9 cellular contexts compared by ENCODE assay signal in genomic region chr11:113873241-113873626, GRCh38. TPM values are rescaled to one million over a fixed set of nuclear protein-coding genes. Genes with fewer than 3 reads are reported as not detected.
DNase-seq lines count a peak whose midpoint lies in the region; ATAC-seq lines count a peak whose summit lies in the region.
"Had no signal": no experiment of that assay in that cellular context is flagged by ENCODE, and none has a peak within 500 bp of the region (broad histone marks: within the 10 kb centered on the region; RNA-seq: fewer than 3 reads in every experiment).

No MANE protein-coding gene starts in this region.

- peaks cover 4% of the 10 kb centered on the region for H3K36me3 Mint-ChIP-seq in CD4-positive, CD25-positive, alpha-beta regulatory T cell
- peaks cover 6% of the 10 kb centered on the region for H3K36me3 Mint-ChIP-seq in IgD-negative memory B cell

- peaks cover 8 to 64% (median 51%) of the 10 kb centered on the region in 4 donors for H3K4me1 Mint-ChIP-seq in CD4-positive, CD25-positive, alpha-beta regulatory T cell
- H3K4me1 Mint-ChIP-seq in IgD-negative memory B cell, result peaks cover 49 to 59% (median 52%) of the 10 kb centered on the region in 3 donors

- no peaks in the 10 kb centered on the region for H3K27me3 ChIP-seq in CD4-positive, CD25-positive, alpha-beta regulatory T cell (ENCODE audit: control insufficient read depth, insufficient read depth, low read length)

- H3K4me3 ChIP-seq in CD4-positive, CD25-positive, alpha-beta regulatory T cell (ENCODE audit: low read depth, low read length), result peak overlapping the region; percentile 35
- H3K4me3 ChIP-seq in mesodermal cell (ENCODE audit: extremely low read depth, insufficient read depth, low read length, poor library complexity, severe bottlenecking), result peak overlapping the region; percentile 11

- peak overlapping the region in 2 of 3 donors; percentile 60 to 64 for H3K27ac Mint-ChIP-seq in CD4-positive, CD25-positive, alpha-beta regulatory T cell
- H3K27ac Mint-ChIP-seq in IgD-negative memory B cell, result peak overlapping the region in 2 of 3 donors; percentile 16 to 41

- no peaks in the 10 kb centered on the region for H3K9me3 Mint-ChIP-seq in CD4-positive, CD25-positive, alpha-beta regulatory T cell
- peaks cover 0 to 2% (median 0%) of the 10 kb centered on the region in 3 donors for H3K9me3 Mint-ChIP-seq in IgD-negative memory B cell

- H3K4me1 ChIP-seq in CD4-positive, CD25-positive, alpha-beta regulatory T cell (ENCODE audit: control insufficient read depth, insufficient read depth, low read length, poor library complexity, severe bottlenecking), result peaks cover 17% of the 10 kb centered on the region
- H3K4me1 ChIP-seq in mesodermal cell (ENCODE audit: control insufficient read depth, insufficient read depth, low read length, poor library complexity, severe bottlenecking), result peaks cover 9% of the 10 kb centered on the region

- H3K36me3 ChIP-seq in CD4-positive, CD25-positive, alpha-beta regulatory T cell (ENCODE audit: control insufficient read depth, insufficient read depth, low read length), result no peaks in the 10 kb centered on the region
- H3K36me3 ChIP-seq in mesodermal cell (ENCODE audit: control insufficient read depth, insufficient read depth, low read length), result peaks cover 12% of the 10 kb centered on the region

- H3K4me3 Mint-ChIP-seq in CD4-positive, CD25-positive, alpha-beta regulatory T cell, result peak overlapping the region; percentile 51 to 99 (median 92)
- peak overlapping the region; percentile 79 to 99 (median 96) for H3K4me3 Mint-ChIP-seq in IgD-negative memory B cell

- WGBS in mesodermal cell (ENCODE audit: insufficient coverage in 2 of 2), 2 experiments, result 20 to 38% methylated on average over 4 of the region's 5 CpGs

- no peak overlapping the region for H3K27ac ChIP-seq in CD4-positive, CD25-positive, alpha-beta regulatory T cell (ENCODE audit: insufficient read depth, low read length, poor library complexity, severe bottlenecking)
- H3K27ac ChIP-seq in mesodermal cell (ENCODE audit: low read depth, low read length, severe bottlenecking), result no peak overlapping the region

- H3K27me3 Mint-ChIP-seq in CD4-positive, CD25-positive, alpha-beta regulatory T cell, result peaks cover under 1% of the 10 kb centered on the region
- H3K27me3 Mint-ChIP-seq in IgD-negative memory B cell, result no peaks in the 10 kb centered on the region

- no peak for ATAC-seq in CD4-positive, CD25-positive, alpha-beta regulatory T cell (ENCODE audit: low read depth in 2 of 2)
- no peak for ATAC-seq in HG02588 (IDR thresholded peaks at IDR 0.05; ENCODE audit: unreplicated experiment)

- DNase-seq in CD4-positive, CD25-positive, alpha-beta regulatory T cell, result no peak
- DNase-seq in cerebellar cortex (ENCODE audit: low spot score) (peak; percentile 89), NCI-H2081 (lab: John Stamatoyannopoulos, UW) (no peak), COLO668 (lab: John Stamatoyannopoulos, UW; ENCODE audit: unreplicated experiment) (no peak), EL (no peak)
- DNase-seq: GF-D8 had no signal

- no peaks in the 10 kb centered on the region for H3K9me3 ChIP-seq in CD4-positive, CD25-positive, alpha-beta regulatory T cell (ENCODE audit: control insufficient read depth in 2 of 2, low read length in 2 of 2)
- no peaks in the 10 kb centered on the region for H3K9me3 ChIP-seq in mesodermal cell (ENCODE audit: control insufficient read depth, low read length)

RNA-seq across cellular contexts. Expression of gene USP28, which starts 2.1 kb away (rescaled TPM):
- total RNA-seq in CD4-positive, CD25-positive, alpha-beta regulatory T cell, result 20.7 TPM
- 10 to 100 TPM; 22.8 to 29.9 (median 28.1) TPM for polyA plus RNA-seq in CD4-positive, CD25-positive, alpha-beta regulatory T cell
- polyA plus RNA-seq in IgD-negative memory B cell, result 79.2 TPM
- polyA plus RNA-seq in mesodermal cell (2013, experiment 1 of 2), result 43.5 TPM
- polyA plus RNA-seq in mesodermal cell (2013, experiment 2 of 2), result 37.3 TPM

RNA-seq across cellular contexts. Expression of gene HTR3B, which starts 31.4 kb away (rescaled TPM):
- not detected for total RNA-seq in CD4-positive, CD25-positive, alpha-beta regulatory T cell
- polyA plus RNA-seq in CD4-positive, CD25-positive, alpha-beta regulatory T cell, result not detected
- polyA plus RNA-seq in IgD-negative memory B cell, result not detected
- polyA plus RNA-seq in mesodermal cell (2013, experiment 1 of 2), result not detected
- polyA plus RNA-seq in mesodermal cell (2013, experiment 2 of 2), result not detected
